In the genomic region with DNA sequence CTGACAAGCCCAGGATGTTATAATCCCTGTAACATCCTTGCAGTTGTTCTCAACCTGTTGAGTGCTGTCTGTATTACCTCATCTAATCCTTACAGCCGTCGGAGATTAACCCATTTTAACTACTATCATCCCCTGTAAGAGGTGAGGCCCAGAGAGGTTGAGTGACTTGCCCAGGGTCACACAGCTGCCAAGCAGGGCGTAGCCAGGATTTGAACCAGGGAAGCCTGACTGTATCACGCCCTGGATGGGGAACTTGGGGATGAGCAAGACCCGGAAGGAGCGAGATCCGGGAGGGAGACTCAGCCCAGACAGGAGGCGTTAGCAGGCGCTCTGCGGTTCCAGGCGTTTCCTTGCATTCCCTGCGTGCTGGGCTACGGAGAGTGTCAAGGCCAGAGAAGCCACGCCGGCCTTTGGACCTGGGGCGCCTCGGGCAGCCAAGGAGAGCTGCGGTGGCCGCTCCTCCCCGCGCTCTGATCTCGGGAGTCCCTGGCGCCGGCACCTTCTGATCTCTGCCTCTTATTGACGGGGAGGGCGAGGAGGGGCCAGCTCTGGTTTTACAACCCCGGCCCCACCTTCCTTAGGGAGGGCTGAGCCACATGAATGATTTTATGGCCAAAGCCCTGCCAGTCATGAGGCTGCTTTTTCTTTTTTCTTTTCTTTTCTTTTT, we compare ENCODE assay signal across 1 cellular context.
TF ChIP-seq lines count a peak whose summit lies in the region.

No MANE protein-coding gene starts in this region.

TF ChIP-seq in HepG2, 621 proteins besides CTCF, POLR2A, EP300 and RAD21 (continued from another document):
- TF ChIP-seq TBL1XR1 (IDR thresholded peaks at IDR 0.05; ENCODE audit: borderline replicate concordance, low read length, partially characterized antibody), result peak; percentile 40
- peak; percentile 70; the same call in 1 of the 3 replicates for TF ChIP-seq MXI1 (IDR thresholded peaks at IDR 0.05; ENCODE audit: borderline replicate concordance, low read depth, low read length)
- TF ChIP-seq, protein P1, sequence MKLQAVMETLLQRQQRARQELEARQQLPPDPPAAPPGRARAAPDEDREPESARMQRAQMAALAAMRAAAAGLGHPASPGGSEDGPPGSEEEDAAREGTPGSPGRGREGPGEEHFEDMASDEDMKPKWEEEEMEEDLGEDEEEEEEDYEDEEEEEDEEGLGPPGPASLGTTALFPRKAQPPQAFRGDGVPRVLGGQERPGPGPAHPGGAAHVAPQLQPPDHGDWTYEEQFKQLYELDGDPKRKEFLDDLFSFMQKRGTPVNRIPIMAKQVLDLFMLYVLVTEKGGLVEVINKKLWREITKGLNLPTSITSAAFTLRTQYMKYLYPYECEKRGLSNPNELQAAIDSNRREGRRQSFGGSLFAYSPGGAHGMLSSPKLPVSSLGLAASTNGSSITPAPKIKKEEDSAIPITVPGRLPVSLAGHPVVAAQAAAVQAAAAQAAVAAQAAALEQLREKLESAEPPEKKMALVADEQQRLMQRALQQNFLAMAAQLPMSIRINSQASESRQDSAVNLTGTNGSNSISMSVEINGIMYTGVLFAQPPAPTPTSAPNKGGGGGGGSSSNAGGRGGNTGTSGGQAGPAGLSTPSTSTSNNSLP (IDR thresholded peaks at IDR 0.05; ENCODE audit: low read depth, low read length), result no peak
- TF ChIP-seq, protein P2, sequence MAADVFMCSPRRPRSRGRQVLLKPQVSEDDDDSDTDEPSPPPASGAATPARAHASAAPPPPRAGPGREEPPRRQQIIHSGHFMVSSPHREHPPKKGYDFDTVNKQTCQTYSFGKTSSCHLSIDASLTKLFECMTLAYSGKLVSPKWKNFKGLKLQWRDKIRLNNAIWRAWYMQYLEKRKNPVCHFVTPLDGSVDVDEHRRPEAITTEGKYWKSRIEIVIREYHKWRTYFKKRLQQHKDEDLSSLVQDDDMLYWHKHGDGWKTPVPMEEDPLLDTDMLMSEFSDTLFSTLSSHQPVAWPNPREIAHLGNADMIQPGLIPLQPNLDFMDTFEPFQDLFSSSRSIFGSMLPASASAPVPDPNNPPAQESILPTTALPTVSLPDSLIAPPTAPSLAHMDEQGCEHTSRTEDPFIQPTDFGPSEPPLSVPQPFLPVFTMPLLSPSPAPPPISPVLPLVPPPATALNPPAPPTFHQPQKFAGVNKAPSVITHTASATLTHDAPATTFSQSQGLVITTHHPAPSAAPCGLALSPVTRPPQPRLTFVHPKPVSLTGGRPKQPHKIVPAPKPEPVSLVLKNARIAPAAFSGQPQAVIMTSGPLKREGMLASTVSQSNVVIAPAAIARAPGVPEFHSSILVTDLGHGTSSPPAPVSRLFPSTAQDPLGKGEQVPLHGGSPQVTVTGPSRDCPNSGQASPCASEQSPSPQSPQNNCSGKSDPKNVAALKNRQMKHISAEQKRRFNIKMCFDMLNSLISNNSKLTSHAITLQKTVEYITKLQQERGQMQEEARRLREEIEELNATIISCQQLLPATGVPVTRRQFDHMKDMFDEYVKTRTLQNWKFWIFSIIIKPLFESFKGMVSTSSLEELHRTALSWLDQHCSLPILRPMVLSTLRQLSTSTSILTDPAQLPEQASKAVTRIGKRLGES (CRISPR knock-in tag; IDR thresholded peaks at IDR 0.05; ENCODE audit: borderline replicate concordance), result no peak
- no peak for TF ChIP-seq HNRNPUL1 (IDR thresholded peaks at IDR 0.05; ENCODE audit: low read depth, low read length)
- TF ChIP-seq ZNF564 (CRISPR knock-in tag; IDR thresholded peaks at IDR 0.05), result peak; percentile 64; the same call in 1 of the 2 replicates
- peak; percentile 93 for TF ChIP-seq NCOA2 (CRISPR knock-in tag; IDR thresholded peaks at IDR 0.05)
- TF ChIP-seq TP53 (CRISPR knock-in tag; conservative IDR thresholded peaks at IDR 0.05), result no peak; the same call in 1 of the 2 replicates
- no peak; the same call in 1 of the 2 replicates for TF ChIP-seq WIZ (CRISPR knock-in tag; IDR thresholded peaks at IDR 0.05)
- TF ChIP-seq, protein P3, sequence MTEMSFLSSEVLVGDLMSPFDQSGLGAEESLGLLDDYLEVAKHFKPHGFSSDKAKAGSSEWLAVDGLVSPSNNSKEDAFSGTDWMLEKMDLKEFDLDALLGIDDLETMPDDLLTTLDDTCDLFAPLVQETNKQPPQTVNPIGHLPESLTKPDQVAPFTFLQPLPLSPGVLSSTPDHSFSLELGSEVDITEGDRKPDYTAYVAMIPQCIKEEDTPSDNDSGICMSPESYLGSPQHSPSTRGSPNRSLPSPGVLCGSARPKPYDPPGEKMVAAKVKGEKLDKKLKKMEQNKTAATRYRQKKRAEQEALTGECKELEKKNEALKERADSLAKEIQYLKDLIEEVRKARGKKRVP (CRISPR knock-in tag; IDR thresholded peaks at IDR 0.05), result peak in 1 of 2 experiments; percentile 63; a peak in 2 of 4 replicates
- peak; percentile 94; the same call in 1 of the 2 replicates for TF ChIP-seq CBX5 (CRISPR knock-in tag; IDR thresholded peaks at IDR 0.05; ENCODE audit: borderline replicate concordance)
- peak; percentile 100 for TF ChIP-seq HNF4A (CRISPR knock-in tag; IDR thresholded peaks at IDR 0.05)
- TF ChIP-seq PHB2 (IDR thresholded peaks at IDR 0.05; ENCODE audit: partially characterized antibody), result no peak
- TF ChIP-seq RARG (CRISPR knock-in tag; IDR thresholded peaks at IDR 0.05; ENCODE audit: low read depth), result no peak
- TF ChIP-seq ZNF143 (CRISPR knock-in tag; IDR thresholded peaks at IDR 0.05), result peak; percentile 71; the same call in 1 of the 2 replicates
- TF ChIP-seq, protein P4, sequence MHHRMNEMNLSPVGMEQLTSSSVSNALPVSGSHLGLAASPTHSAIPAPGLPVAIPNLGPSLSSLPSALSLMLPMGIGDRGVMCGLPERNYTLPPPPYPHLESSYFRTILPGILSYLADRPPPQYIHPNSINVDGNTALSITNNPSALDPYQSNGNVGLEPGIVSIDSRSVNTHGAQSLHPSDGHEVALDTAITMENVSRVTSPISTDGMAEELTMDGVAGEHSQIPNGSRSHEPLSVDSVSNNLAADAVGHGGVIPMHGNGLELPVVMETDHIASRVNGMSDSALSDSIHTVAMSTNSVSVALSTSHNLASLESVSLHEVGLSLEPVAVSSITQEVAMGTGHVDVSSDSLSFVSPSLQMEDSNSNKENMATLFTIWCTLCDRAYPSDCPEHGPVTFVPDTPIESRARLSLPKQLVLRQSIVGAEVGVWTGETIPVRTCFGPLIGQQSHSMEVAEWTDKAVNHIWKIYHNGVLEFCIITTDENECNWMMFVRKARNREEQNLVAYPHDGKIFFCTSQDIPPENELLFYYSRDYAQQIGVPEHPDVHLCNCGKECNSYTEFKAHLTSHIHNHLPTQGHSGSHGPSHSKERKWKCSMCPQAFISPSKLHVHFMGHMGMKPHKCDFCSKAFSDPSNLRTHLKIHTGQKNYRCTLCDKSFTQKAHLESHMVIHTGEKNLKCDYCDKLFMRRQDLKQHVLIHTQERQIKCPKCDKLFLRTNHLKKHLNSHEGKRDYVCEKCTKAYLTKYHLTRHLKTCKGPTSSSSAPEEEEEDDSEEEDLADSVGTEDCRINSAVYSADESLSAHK (CRISPR knock-in tag; IDR thresholded peaks at IDR 0.05; ENCODE audit: borderline replicate concordance), result no peak
- no peak for TF ChIP-seq ZFP41 (CRISPR knock-in tag; IDR thresholded peaks at IDR 0.05; ENCODE audit: borderline replicate concordance)
- peak; percentile 35; the same call in 1 of the 2 replicates for TF ChIP-seq SETDB1 (CRISPR knock-in tag; IDR thresholded peaks at IDR 0.05; ENCODE audit: borderline replicate concordance)
- peak; percentile 74; the same call in 1 of the 2 replicates for TF ChIP-seq ZNF333 (CRISPR knock-in tag; IDR thresholded peaks at IDR 0.05; ENCODE audit: borderline replicate concordance)
- TF ChIP-seq YEATS2 (CRISPR knock-in tag; IDR thresholded peaks at IDR 0.05; ENCODE audit: borderline replicate concordance), result peak; percentile 58; the same call in 1 of the 2 replicates
- no peak for TF ChIP-seq ZNF83 (CRISPR knock-in tag; IDR thresholded peaks at IDR 0.05; ENCODE audit: borderline replicate concordance)
- TF ChIP-seq, protein P5, sequence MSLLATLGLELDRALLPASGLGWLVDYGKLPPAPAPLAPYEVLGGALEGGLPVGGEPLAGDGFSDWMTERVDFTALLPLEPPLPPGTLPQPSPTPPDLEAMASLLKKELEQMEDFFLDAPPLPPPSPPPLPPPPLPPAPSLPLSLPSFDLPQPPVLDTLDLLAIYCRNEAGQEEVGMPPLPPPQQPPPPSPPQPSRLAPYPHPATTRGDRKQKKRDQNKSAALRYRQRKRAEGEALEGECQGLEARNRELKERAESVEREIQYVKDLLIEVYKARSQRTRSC (CRISPR knock-in tag; IDR thresholded peaks at IDR 0.05; ENCODE audit: low read depth), result no peak
- TF ChIP-seq JUN (CRISPR knock-in tag; IDR thresholded peaks at IDR 0.05), result peak; percentile 32; the same call in 1 of the 2 replicates
- TF ChIP-seq RBM39 (IDR thresholded peaks at IDR 0.05; ENCODE audit: low read depth, low read length, poor library complexity, severe bottlenecking), result peak; percentile 73
- peak; percentile 25; the same call in 1 of the 2 replicates for TF ChIP-seq RBFOX2 (IDR thresholded peaks at IDR 0.05; ENCODE audit: low read depth, low read length)
- TF ChIP-seq, protein P6, sequence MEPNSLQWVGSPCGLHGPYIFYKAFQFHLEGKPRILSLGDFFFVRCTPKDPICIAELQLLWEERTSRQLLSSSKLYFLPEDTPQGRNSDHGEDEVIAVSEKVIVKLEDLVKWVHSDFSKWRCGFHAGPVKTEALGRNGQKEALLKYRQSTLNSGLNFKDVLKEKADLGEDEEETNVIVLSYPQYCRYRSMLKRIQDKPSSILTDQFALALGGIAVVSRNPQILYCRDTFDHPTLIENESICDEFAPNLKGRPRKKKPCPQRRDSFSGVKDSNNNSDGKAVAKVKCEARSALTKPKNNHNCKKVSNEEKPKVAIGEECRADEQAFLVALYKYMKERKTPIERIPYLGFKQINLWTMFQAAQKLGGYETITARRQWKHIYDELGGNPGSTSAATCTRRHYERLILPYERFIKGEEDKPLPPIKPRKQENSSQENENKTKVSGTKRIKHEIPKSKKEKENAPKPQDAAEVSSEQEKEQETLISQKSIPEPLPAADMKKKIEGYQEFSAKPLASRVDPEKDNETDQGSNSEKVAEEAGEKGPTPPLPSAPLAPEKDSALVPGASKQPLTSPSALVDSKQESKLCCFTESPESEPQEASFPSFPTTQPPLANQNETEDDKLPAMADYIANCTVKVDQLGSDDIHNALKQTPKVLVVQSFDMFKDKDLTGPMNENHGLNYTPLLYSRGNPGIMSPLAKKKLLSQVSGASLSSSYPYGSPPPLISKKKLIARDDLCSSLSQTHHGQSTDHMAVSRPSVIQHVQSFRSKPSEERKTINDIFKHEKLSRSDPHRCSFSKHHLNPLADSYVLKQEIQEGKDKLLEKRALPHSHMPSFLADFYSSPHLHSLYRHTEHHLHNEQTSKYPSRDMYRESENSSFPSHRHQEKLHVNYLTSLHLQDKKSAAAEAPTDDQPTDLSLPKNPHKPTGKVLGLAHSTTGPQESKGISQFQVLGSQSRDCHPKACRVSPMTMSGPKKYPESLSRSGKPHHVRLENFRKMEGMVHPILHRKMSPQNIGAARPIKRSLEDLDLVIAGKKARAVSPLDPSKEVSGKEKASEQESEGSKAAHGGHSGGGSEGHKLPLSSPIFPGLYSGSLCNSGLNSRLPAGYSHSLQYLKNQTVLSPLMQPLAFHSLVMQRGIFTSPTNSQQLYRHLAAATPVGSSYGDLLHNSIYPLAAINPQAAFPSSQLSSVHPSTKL (CRISPR knock-in tag; IDR thresholded peaks at IDR 0.05), result peak; percentile 97
- no peak for TF ChIP-seq ZNF709 (CRISPR knock-in tag; IDR thresholded peaks at IDR 0.05)
- TF ChIP-seq ZNF746 (CRISPR knock-in tag; IDR thresholded peaks at IDR 0.05), result peak; percentile 90
- no peak for TF ChIP-seq SMC3 (IDR thresholded peaks at IDR 0.05; ENCODE audit: low read length)
- TF ChIP-seq ZNF367 (CRISPR knock-in tag; IDR thresholded peaks at IDR 0.05; ENCODE audit: borderline replicate concordance), result no peak
- peak; percentile 88 for TF ChIP-seq MEF2D (CRISPR knock-in tag; IDR thresholded peaks at IDR 0.05)
- no peak for TF ChIP-seq CHCHD3 (CRISPR knock-in tag; IDR thresholded peaks at IDR 0.05)
- TF ChIP-seq ZNF788 (CRISPR knock-in tag; IDR thresholded peaks at IDR 0.05; ENCODE audit: borderline replicate concordance), result peak; percentile 85; the same call in 1 of the 2 replicates
- TF ChIP-seq ZNF274 (CRISPR knock-in tag; IDR thresholded peaks at IDR 0.05), result peak; percentile 71; the same call in 1 of the 2 replicates
- no peak for TF ChIP-seq SYNCRIP (IDR thresholded peaks at IDR 0.05; ENCODE audit: insufficient read depth, low read depth, low read length)
- TF ChIP-seq ZFY (CRISPR knock-in tag; IDR thresholded peaks at IDR 0.05), result peak; percentile 39; the same call in 1 of the 2 replicates
- TF ChIP-seq SATB2 (CRISPR knock-in tag; IDR thresholded peaks at IDR 0.05), result no peak
- TF ChIP-seq, protein P7, sequence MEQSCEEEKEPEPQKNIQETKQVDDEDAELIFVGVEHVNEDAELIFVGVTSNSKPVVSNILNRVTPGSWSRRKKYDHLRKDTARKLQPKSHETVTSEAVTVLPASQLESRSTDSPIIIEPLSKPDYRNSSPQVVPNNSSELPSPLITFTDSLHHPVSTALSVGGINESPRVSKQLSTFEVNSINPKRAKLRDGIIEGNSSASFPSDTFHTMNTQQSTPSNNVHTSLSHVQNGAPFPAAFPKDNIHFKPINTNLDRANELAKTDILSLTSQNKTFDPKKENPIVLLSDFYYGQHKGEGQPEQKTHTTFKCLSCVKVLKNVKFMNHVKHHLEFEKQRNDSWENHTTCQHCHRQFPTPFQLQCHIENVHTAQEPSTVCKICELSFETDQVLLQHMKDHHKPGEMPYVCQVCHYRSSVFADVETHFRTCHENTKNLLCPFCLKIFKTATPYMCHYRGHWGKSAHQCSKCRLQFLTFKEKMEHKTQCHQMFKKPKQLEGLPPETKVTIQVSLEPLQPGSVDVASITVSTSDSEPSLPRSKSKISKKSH (CRISPR knock-in tag; IDR thresholded peaks at IDR 0.05; ENCODE audit: borderline replicate concordance), result peak; percentile 59; the same call in 1 of the 2 replicates
- TF ChIP-seq, protein P8, sequence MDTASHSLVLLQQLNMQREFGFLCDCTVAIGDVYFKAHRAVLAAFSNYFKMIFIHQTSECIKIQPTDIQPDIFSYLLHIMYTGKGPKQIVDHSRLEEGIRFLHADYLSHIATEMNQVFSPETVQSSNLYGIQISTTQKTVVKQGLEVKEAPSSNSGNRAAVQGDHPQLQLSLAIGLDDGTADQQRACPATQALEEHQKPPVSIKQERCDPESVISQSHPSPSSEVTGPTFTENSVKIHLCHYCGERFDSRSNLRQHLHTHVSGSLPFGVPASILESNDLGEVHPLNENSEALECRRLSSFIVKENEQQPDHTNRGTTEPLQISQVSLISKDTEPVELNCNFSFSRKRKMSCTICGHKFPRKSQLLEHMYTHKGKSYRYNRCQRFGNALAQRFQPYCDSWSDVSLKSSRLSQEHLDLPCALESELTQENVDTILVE (CRISPR knock-in tag; IDR thresholded peaks at IDR 0.05), result peak; percentile 74
- TF ChIP-seq, protein P9, sequence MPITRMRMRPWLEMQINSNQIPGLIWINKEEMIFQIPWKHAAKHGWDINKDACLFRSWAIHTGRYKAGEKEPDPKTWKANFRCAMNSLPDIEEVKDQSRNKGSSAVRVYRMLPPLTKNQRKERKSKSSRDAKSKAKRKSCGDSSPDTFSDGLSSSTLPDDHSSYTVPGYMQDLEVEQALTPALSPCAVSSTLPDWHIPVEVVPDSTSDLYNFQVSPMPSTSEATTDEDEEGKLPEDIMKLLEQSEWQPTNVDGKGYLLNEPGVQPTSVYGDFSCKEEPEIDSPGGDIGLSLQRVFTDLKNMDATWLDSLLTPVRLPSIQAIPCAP (CRISPR knock-in tag; IDR thresholded peaks at IDR 0.05; ENCODE audit: low read depth), result no peak
- TF ChIP-seq ZNF225 (CRISPR knock-in tag; IDR thresholded peaks at IDR 0.05), result no peak
- TF ChIP-seq ZFP90 (CRISPR knock-in tag; IDR thresholded peaks at IDR 0.05; ENCODE audit: borderline replicate concordance), result peak; percentile 96
- no peak for TF ChIP-seq CAMTA2 (CRISPR knock-in tag; IDR thresholded peaks at IDR 0.05; ENCODE audit: borderline replicate concordance)
